Comparison of ENCODE assay signal across 1 cellular context in genomic region chr3:167736264-167736787, GRCh38.
TF ChIP-seq lines count a peak whose summit lies in the region.

No MANE protein-coding gene starts in this region.

TF ChIP-seq in HCT116, 20 proteins besides CTCF, POLR2A, EP300 and RAD21 (continued from another document):
- no peak for TF ChIP-seq JUND (IDR thresholded peaks at IDR 0.05)
- TF ChIP-seq SIN3A (IDR thresholded peaks at IDR 0.05; ENCODE audit: low read depth) = no peak
- TF ChIP-seq, protein P1, sequence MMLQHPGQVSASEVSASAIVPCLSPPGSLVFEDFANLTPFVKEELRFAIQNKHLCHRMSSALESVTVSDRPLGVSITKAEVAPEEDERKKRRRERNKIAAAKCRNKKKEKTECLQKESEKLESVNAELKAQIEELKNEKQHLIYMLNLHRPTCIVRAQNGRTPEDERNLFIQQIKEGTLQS (IDR thresholded peaks at IDR 0.05) = no peak
- TF ChIP-seq YY1 (IDR thresholded peaks at IDR 0.05; ENCODE audit: extremely low read depth, insufficient replicate concordance, low read depth, low read length) = no peak
